ENCODE assay signal across 22 cellular contexts in genomic region chr13:95188128-95188527, GRCh38.
"Had no signal": no experiment of that assay in that cellular context is flagged by ENCODE, and none has a peak within 500 bp of the region (broad histone marks: within the 10 kb centered on the region; RNA-seq: fewer than 3 reads in every experiment).

No MANE protein-coding gene starts in this region.

- H3K4me3 ChIP-seq: breast epithelium, esophagus squamous epithelium, prostate gland, right lobe of liver, testis, upper lobe of left lung had no signal

- H3K9me3 ChIP-seq: breast epithelium, esophagus squamous epithelium, prostate gland, right lobe of liver, SK-N-SH, testis, upper lobe of left lung had no signal

- H3K9me3 Mint-ChIP-seq: activated T-cell treated with anti-CD3 and anti-CD28 coated beads, Interleukin-2, amount 50 U/mL, for 4 hours; naive thymus-derived CD8-positive, alpha-beta T cell had no signal

- H3K27me3 ChIP-seq: breast epithelium, esophagus squamous epithelium, right lobe of liver, testis, upper lobe of left lung had no signal

- H3K27ac ChIP-seq: breast epithelium, esophagus squamous epithelium, prostate gland, right lobe of liver, testis, upper lobe of left lung had no signal

- H3K27me3 Mint-ChIP-seq: naive thymus-derived CD8-positive, alpha-beta T cell had no signal

- H3K4me2 ChIP-seq: SK-N-SH had no signal

- H3K4me1 ChIP-seq: breast epithelium, esophagus squamous epithelium, prostate gland, testis had no signal

- H3K9ac ChIP-seq: SK-N-SH had no signal

- H3K36me3 ChIP-seq: breast epithelium, esophagus squamous epithelium, prostate gland, right lobe of liver had no signal

- DNase-seq: activated CD4-positive, alpha-beta T cell treated with anti-CD3 and anti-CD28 coated beads, Interleukin-2, amount 50 U/mL, for 1 hour; activated CD8-positive, alpha-beta memory T cell treated with anti-CD3 and anti-CD28 coated beads, Interleukin-2, amount 50 U/mL, for 4 hours; activated effector memory CD4-positive, alpha-beta T cell treated with Interleukin-2 at 50 U/mL for 16 hours; activated naive CD4-positive, alpha-beta T cell treated with anti-CD3 and anti-CD28 coated beads, Interleukin-2, amount 50 U/mL, for 16 hours; activated T-cell treated with anti-CD3 and anti-CD28 coated beads, Interleukin-2, amount 50 U/mL, for 4 hours; cerebellar nuclear complex; dermis blood vessel endothelial cell; effector memory CD4-positive, alpha-beta T cell; esophagus squamous epithelium; foreskin melanocyte; head of caudate nucleus; kidney glomerular epithelial cell; left ventricle myocardium superior; mesendoderm; naive thymus-derived CD8-positive, alpha-beta T cell; SK-N-SH; stimulated activated CD4-positive, alpha-beta T cell treated with anti-CD3 and anti-CD28 coated beads, Interleukin-4, amount 100 ng/mL, for 1 hour; testis; upper lobe of left lung had no signal

- ATAC-seq: activated T-cell treated with anti-CD3 and anti-CD28 coated beads, Interleukin-2, amount 50 U/mL, for 4 hours; left ventricle myocardium superior; naive thymus-derived CD8-positive, alpha-beta T cell had no signal
